10 cellular contexts compared by ENCODE assay signal in the genomic region with DNA sequence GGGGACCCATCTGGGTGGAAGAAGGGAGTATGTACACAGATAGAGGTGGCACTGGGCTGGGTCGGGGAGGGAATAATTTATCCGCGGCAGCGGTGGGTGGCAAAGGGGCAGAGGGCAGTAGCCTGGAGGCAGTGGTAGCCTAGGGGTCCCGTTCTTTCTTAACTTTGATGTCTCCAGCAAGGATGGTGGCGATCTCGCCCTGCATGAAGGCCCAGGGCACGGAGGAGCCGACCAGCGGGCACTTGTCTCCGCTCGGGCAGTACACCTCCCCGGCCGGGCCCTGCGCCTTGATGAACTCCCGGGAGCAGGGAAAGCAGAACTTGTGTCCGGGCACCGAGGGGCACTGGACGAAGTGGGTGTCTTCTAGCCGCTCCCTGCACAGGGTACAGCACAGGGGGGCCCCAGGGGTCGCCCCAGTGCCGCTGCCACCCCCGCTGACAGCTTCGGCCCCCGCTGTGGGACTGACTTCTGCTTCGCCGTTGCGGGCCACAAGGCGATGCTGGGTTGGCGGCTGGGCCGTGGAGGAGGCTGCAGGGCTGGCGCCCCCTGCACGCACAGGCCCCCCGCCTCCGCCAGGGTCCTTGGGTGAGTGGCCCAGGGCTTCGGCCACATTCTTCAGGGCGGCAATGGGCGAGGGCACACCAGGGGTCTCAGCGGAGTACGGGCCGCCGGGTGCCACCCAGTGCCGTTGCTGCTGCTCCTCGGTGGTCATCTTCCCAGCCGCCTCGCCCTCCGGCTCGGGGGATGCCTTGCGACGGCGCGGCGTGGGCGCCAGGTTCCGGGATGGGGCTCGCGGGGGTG. TPM values are rescaled to one million over a fixed set of nuclear protein-coding genes. Genes with fewer than 3 reads are reported as not detected.
DNase-seq lines count a peak whose midpoint lies in the region; ATAC-seq, FAIRE-seq and TF ChIP-seq lines count a peak whose summit lies in the region.
"Had no signal": no experiment of that assay in that cellular context is flagged by ENCODE, and none has a peak within 500 bp of the region (broad histone marks: within the 10 kb centered on the region; RNA-seq: fewer than 3 reads in every experiment).

No MANE protein-coding gene starts in this region.

- peak overlapping the region; percentile 70; the same call in 2 of the 3 replicates for H3K4me3 ChIP-seq in A549
- no peak overlapping the region for H3K4me3 ChIP-seq in HEK293 (ENCODE audit: low read depth, low read length)
- no peak overlapping the region for H3K4me3 ChIP-seq in K562
- H3K4me3 ChIP-seq in naive thymus-derived CD4-positive, alpha-beta T cell (ENCODE audit: low read length): no peak overlapping the region

- POLR2A ChIA-PET in A549 (lab: Yijun Ruan, JAX) (interaction anchor here (0.6 to 2.8 kb wide), 2 partner anchors 21 to 135 kb away, joined by 4 to 30 read pairs; partner anchors contain the start of genes FOXA3 and SYMPK), HEK293 (lab: Yijun Ruan, JAX) (interaction anchor here (1.0 to 4.1 kb wide), 5 partner anchors 18 to 112 kb away, joined by 3 to 46 read pairs (median 7); partner anchors contain the start of genes CCDC61, MYPOP and SYMPK), K562 (lab: Yijun Ruan, JAX) (interaction anchor here (0.6 to 2.3 kb wide), 2 partner anchors 19 to 21 kb away, joined by 4 to 12 read pairs; partner anchors contain the start of gene MYPOP)
- POLR2A ChIA-PET in naive thymus-derived CD4-positive, alpha-beta T cell (lab: Charles Lee): interaction anchor here (0.5 to 4.2 kb wide), 2 partner anchors 18 to 1465 kb away, joined by 3 to 42 read pairs; partner anchors contain the start of genes DHX34 and MYPOP

- ATAC-seq in A549: no peak
- ATAC-seq in K562: no peak
- ATAC-seq in naive thymus-derived CD4-positive, alpha-beta T cell: no peak

- H3K4me2 ChIP-seq in A549 (peak overlapping the region; percentile 100), K562 (ENCODE audit: insufficient read depth, low read length) (no peak overlapping the region)

- CTCF ChIA-PET in A549 (lab: Yijun Ruan, JAX): interaction anchor here (0.6 to 12.8 kb wide), 19 partner anchors 10 to 437 kb away, joined by 3 to 315 read pairs (median 12); partner anchors contain the start of genes FOXA3, MYPOP, RSPH6A and SIX5
- CTCF ChIA-PET in HEK293 (lab: Yijun Ruan, JAX): interaction anchor here (0.6 to 8.8 kb wide), 10 partner anchors 10 to 380 kb away, joined by 3 to 91 read pairs (median 4); partner anchors contain the start of genes FOXA3 and SYMPK
- CTCF ChIA-PET in K562 (lab: Yijun Ruan, JAX; ENCODE audit: low intra/inter-chr PET ratio): interaction anchor here (0.5 to 4.9 kb wide), 3 partner anchors 20 to 67 kb away, joined by 3 to 102 read pairs (median 56); partner anchors contain the start of genes FOXA3 and SYMPK
- CTCF ChIA-PET in naive thymus-derived CD4-positive, alpha-beta T cell (lab: Charles Lee): interaction anchor here (1.1 to 2.8 kb wide), 5 partner anchors 8 to 114 kb away, joined by 3 to 12 read pairs (median 5); no protein-coding TSS in a partner anchor

- TF ChIP-seq CTCF in A549 (IDR thresholded peaks at IDR 0.05) (no peak), HEK293 (tag by site-specific recombination; IDR thresholded peaks at IDR 0.05) (no peak), K562 (IDR thresholded peaks at IDR 0.05 in 2 of 3, conservative IDR thresholded peaks at IDR 0.05 in 1 of 3; ENCODE audit: insufficient read depth in 2 of 3, low read depth in 1 of 3, low read length in 3 of 3) (no peak)

- in situ Hi-C loops in K562 (cut with MboI): no loop called here

- peak overlapping the region in 9 of 10 donors; percentile 76 to 95 (median 83) for H3K4me3 Mint-ChIP-seq in naive thymus-derived CD4-positive, alpha-beta T cell

- peaks cover 25% of the 10 kb centered on the region for H3K79me2 ChIP-seq in K562 (ENCODE audit: control insufficient read depth, insufficient read depth, low read length)

- TF ChIP-seq POLR2A in A549 (IDR thresholded peaks at IDR 0.05; ENCODE audit: low read length) (no peak), K562 (conservative IDR thresholded peaks at IDR 0.05) (no peak)

- H3K4me1 Mint-ChIP-seq in naive thymus-derived CD4-positive, alpha-beta T cell: peaks cover 14 to 36% (median 21%) of the 10 kb centered on the region in 7 donors

- TF ChIP-seq RAD21 in A549 (conservative IDR thresholded peaks at IDR 0.05 in 1 of 2, IDR thresholded peaks at IDR 0.05 in 1 of 2) (no peak), K562 (CRISPR knock-in tag; conservative IDR thresholded peaks at IDR 0.05 in 1 of 2, IDR thresholded peaks at IDR 0.05 in 1 of 2) (no peak)

- peak overlapping the region in 1 of 2 experiments; percentile 49; a peak in 2 of 4 replicates for H3K9ac ChIP-seq in K562 (ENCODE audit: insufficient read depth in 1 of 2, low read depth in 2 of 2, low read length in 2 of 2)

- peaks cover 0 to 3% (median 0%) of the 10 kb centered on the region in 5 donors for H3K27me3 Mint-ChIP-seq in naive thymus-derived CD4-positive, alpha-beta T cell

- H2AFZ ChIP-seq in K562 (ENCODE audit: low read depth, low read length): no peak overlapping the region

- peaks cover 0 to 16% of the 10 kb centered on the region in 2 experiments; a peak in 2 of 3 replicates for H3K36me3 ChIP-seq in HEK293 (ENCODE audit: control insufficient read depth in 2 of 2, insufficient read depth in 1 of 2, low read length in 2 of 2)
- peaks cover 13% of the 10 kb centered on the region; the same call in 1 of the 3 replicates for H3K36me3 ChIP-seq in K562 (ENCODE audit: control insufficient read depth, insufficient read depth, low read length)
- H3K36me3 ChIP-seq in naive thymus-derived CD4-positive, alpha-beta T cell (ENCODE audit: control insufficient read depth in 2 of 3, insufficient read depth in 3 of 3, low read length in 3 of 3): no peaks in the 10 kb centered on the region
- H3K36me3 ChIP-seq: colonic mucosa had no signal

- H3K27ac Mint-ChIP-seq in naive thymus-derived CD4-positive, alpha-beta T cell: peak overlapping the region in 5 of 9 donors; percentile 43 to 94 (median 80)

- 89% methylated on average over 39 of the region's 57 CpGs for WGBS in A549 (ENCODE audit: missing lambda C conversion rate)
- WGBS in K562 (ENCODE audit: insufficient coverage, low coverage, missing lambda C conversion rate): 89% methylated on average over 17 of the region's 57 CpGs

- peaks cover 0 to 4% (median 0%) of the 10 kb centered on the region in 11 donors for H3K9me3 Mint-ChIP-seq in naive thymus-derived CD4-positive, alpha-beta T cell

- DNase-seq in A549 (ENCODE audit: low read depth in 1 of 2, low spot score in 1 of 2) (no peak), K562 (ENCODE audit: extremely low read depth in 1 of 4, low spot score in 3 of 4) (no peak), HTR-8/SVneo (ENCODE audit: insufficient read length, low spot score) (no peak), T1000 (lab: John Stamatoyannopoulos, UW) (no peak), HCEC 1CT (no peak)
- no peak for DNase-seq in naive thymus-derived CD4-positive, alpha-beta T cell
- DNase-seq in activated CD4-positive, CD25-positive, alpha-beta regulatory T cell (lab: John Stamatoyannopoulos, UW): no peak

- H3K9me1 ChIP-seq in K562 (ENCODE audit: control insufficient read depth, insufficient read depth, low read length): no peaks in the 10 kb centered on the region

- no peaks in the 10 kb centered on the region for H4K20me1 ChIP-seq in K562 (replicated peaks; ENCODE audit: control insufficient read depth, insufficient read depth, low read length)

- H3K9me3 ChIP-seq in A549 (no peaks in the 10 kb centered on the region), HEK293 (ENCODE audit: control insufficient read depth, insufficient read depth, low read depth, low read length) (no peaks in the 10 kb centered on the region), K562 (replicated peaks; ENCODE audit: control insufficient read depth, insufficient read depth, low read depth, low read length) (no peaks in the 10 kb centered on the region)
- H3K9me3 ChIP-seq in naive thymus-derived CD4-positive, alpha-beta T cell (ENCODE audit: control insufficient read depth in 2 of 3, low read length in 3 of 3): no peaks in the 10 kb centered on the region
- H3K9me3 ChIP-seq: colonic mucosa had no signal

- intact Hi-C loops in K562 (cut with micrococcal nuclease): loop anchor here (1.0 kb wide), 2 partner anchors 21 to 67 kb away; partner anchors contain the start of gene SYMPK
- intact Hi-C loops in naive thymus-derived CD4-positive, alpha-beta T cell (cut with micrococcal nuclease): loop anchor here (1.0 to 10.0 kb wide), 5 partner anchors 67 to 1601 kb away; partner anchors contain the start of gene KPTN (in 1 of the 2)

- no TSS peak for BruUV-seq in K562 (replicated peaks; lab: Mats Ljungman, UMichigan)

- TF ChIP-seq EP300 in A549 (IDR thresholded peaks at IDR 0.05): no peak
- no peak for TF ChIP-seq EP300 in K562 (IDR thresholded peaks at IDR 0.05; ENCODE audit: low read length)

- H3K36me3 Mint-ChIP-seq in naive thymus-derived CD4-positive, alpha-beta T cell: peaks cover 0 to 6% (median 5%) of the 10 kb centered on the region in 5 donors

- peak overlapping the region; percentile 9 to 95; a peak in 4 of 6 replicates for H3K27ac ChIP-seq in A549
- H3K27ac ChIP-seq in HEK293 (ENCODE audit: extremely low read depth, low read depth, low read length): peak overlapping the region; percentile 28
- no peak overlapping the region for H3K27ac ChIP-seq in K562 (ENCODE audit: extremely low read depth, low read depth, low read length)
- H3K27ac ChIP-seq in naive thymus-derived CD4-positive, alpha-beta T cell (ENCODE audit: low read depth, low read length): peak overlapping the region; percentile 34

- FAIRE-seq in A549 (lab: Jason Lieb, UNC) (no peak), K562 (lab: Jason Lieb, UNC) (no peak), HTR-8/SVneo (lab: Jason Lieb, UNC) (no peak)

- no peaks in the 10 kb centered on the region for H3K27me3 ChIP-seq in K562 (ENCODE audit: control insufficient read depth in 2 of 2, insufficient read depth in 2 of 2, low read length in 2 of 2)
- no peaks in the 10 kb centered on the region for H3K27me3 ChIP-seq in naive thymus-derived CD4-positive, alpha-beta T cell (ENCODE audit: control insufficient read depth in 2 of 2, insufficient read depth in 2 of 2, low read length in 2 of 2)
- H3K27me3 ChIP-seq: colonic mucosa had no signal

- H3K4me1 ChIP-seq in A549 (peaks cover 45% of the 10 kb centered on the region), HEK293 (ENCODE audit: control insufficient read depth, insufficient read depth, low read length) (peaks cover 13% of the 10 kb centered on the region), K562 (replicated peaks in 1 of 2; ENCODE audit: control insufficient read depth in 2 of 2, insufficient read depth in 2 of 2, low read length in 2 of 2) (peaks cover 34 to 58% of the 10 kb centered on the region in 2 experiments; a peak in 4 of 5 replicates)
- H3K4me1 ChIP-seq in naive thymus-derived CD4-positive, alpha-beta T cell (ENCODE audit: control insufficient read depth in 2 of 2, insufficient read depth in 2 of 2, low read length in 2 of 2): peaks cover 15 to 34% of the 10 kb centered on the region in 2 donors

RNA-seq across cellular contexts. Expression of gene IRF2BP1, which starts 1.9 kb away (rescaled TPM):
- 9.5 and 10.9 TPM in 2 replicates for polyA plus RNA-seq in A549 (2011; rRNA removed)
- polyA plus RNA-seq in A549 (2012; cell fraction: cytosol; rRNA removed): 17.2 and 27.7 TPM in 2 replicates
- polyA plus RNA-seq in A549 (2012; cell fraction: nucleus; rRNA removed): 17.1 and 29.4 TPM in 2 replicates
- 20.1 to 23.1 TPM (median 21.3 TPM) in 3 replicates for polyA plus RNA-seq in A549 (2017; fragmentation: RNase III; extraction: RNeasy Plus Mini Kit Qiagen cat#74134 plus additional on column Dnase treatment)
- polyA minus RNA-seq in A549 (2011; rRNA and poly(A)+ RNA removed): 10.2 and 13.7 TPM in 2 replicates
- 2.2 and 10.2 TPM in 2 replicates for total RNA-seq in K562 (2011; cell fraction: chromatin; rRNA removed; ENCODE audit: low replicate concordance)
- total RNA-seq in K562 (2011; cell fraction: nucleolus; rRNA removed): 19.5 and 20.3 TPM in 2 replicates
- 5.5 and 7.2 TPM in 2 replicates for total RNA-seq in K562 (2011; cell fraction: nucleoplasm; rRNA removed)
- 32.2 and 38.8 TPM in 2 replicates for total RNA-seq in K562 (2014; rRNA removed)
- 2.6 and 2.8 TPM in 2 replicates for total RNA-seq in K562 (2014; rRNA removed; fragmentation: Illumina TruSeq; extraction: Trizol)
- total RNA-seq in K562 (2015; rRNA removed; fragmentation: Illumina TruSeq; extraction: Trizol): 8.4 and 9.5 TPM in 2 replicates
- total RNA-seq in K562 (2021): 35.0 and 35.9 TPM in 2 replicates
- 3.2 and 5.0 TPM in 2 replicates for polyA plus RNA-seq in K562 (2011; rRNA removed)
- polyA plus RNA-seq in K562 (2011; cell fraction: cytosol; rRNA removed): 4.7 and 20.7 TPM in 2 replicates
- polyA plus RNA-seq in K562 (2011; cell fraction: nucleus; rRNA removed): 5.6 and 10.1 TPM in 2 replicates
- polyA plus RNA-seq in K562 (2012): 14.9 and 16.5 TPM in 2 replicates
- 3.5 and 8.6 TPM in 2 replicates for polyA plus RNA-seq in K562 (2014; fragmentation: Illumina TruSeq; extraction: Trizol)
- under 1 TPM; 0.61 to 0.62 TPM for polyA plus RNA-seq in K562 (2014; fragmentation: Nextera tagmentation; extraction: Ambion mirVana)
- 14.3 and 18.8 TPM in 2 replicates for polyA plus RNA-seq in K562 (2014; rRNA removed)
- 2.2 and 3.4 TPM in 2 replicates for polyA minus RNA-seq in K562 (2011; rRNA and poly(A)+ RNA removed)
- polyA minus RNA-seq in K562 (2011; cell fraction: cytosol; rRNA and poly(A)+ RNA removed): 12.9 and 19.5 TPM in 2 replicates
- polyA minus RNA-seq in K562 (2011; cell fraction: nucleus; rRNA and poly(A)+ RNA removed): 12.3 and 15.7 TPM in 2 replicates
- 10 to 100 TPM; 16.4 to 38.7 (median 26.5) TPM for total RNA-seq in naive thymus-derived CD4-positive, alpha-beta T cell
- 10 to 100 TPM in 1 of 2 donors, 1 to 10 TPM in 1; 6.2 to 11.6 TPM for polyA plus RNA-seq in naive thymus-derived CD4-positive, alpha-beta T cell

RNA-seq across cellular contexts. Expression of gene MYPOP, which starts 18.3 kb away (rescaled TPM):
- polyA plus RNA-seq in A549 (2011; rRNA removed) (2.1 and 3.4 TPM in 2 replicates), A549 (2017; fragmentation: RNase III; extraction: RNeasy Plus Mini Kit Qiagen cat#74134 plus additional on column Dnase treatment) (7.9 to 10.6 TPM (median 10.5 TPM) in 3 replicates), K562 (2011; rRNA removed) (0.72 and 1.3 TPM in 2 replicates), K562 (2014; fragmentation: Illumina TruSeq; extraction: Trizol) (1.7 and 1.9 TPM in 2 replicates), K562 (2014; fragmentation: Nextera tagmentation; extraction: Ambion mirVana) (under 1 TPM; 0.32 to 0.34 TPM), K562 (2014; rRNA removed) (2.4 and 4.9 TPM in 2 replicates)
- 6.2 and 8.9 TPM in 2 replicates for polyA plus RNA-seq in A549 (2012; cell fraction: cytosol; rRNA removed)
- polyA plus RNA-seq in A549 (2012; cell fraction: nucleus; rRNA removed): 10.0 and 12.8 TPM in 2 replicates
- 1.6 and 2.8 TPM in 2 replicates for polyA minus RNA-seq in A549 (2011; rRNA and poly(A)+ RNA removed)
- 2.2 and 5.3 TPM in 2 replicates for total RNA-seq in K562 (2011; cell fraction: chromatin; rRNA removed; ENCODE audit: low replicate concordance)
- total RNA-seq in K562 (2011; cell fraction: nucleolus; rRNA removed): 3.0 and 3.4 TPM in 2 replicates
- 3.4 and 4.7 TPM in 2 replicates for total RNA-seq in K562 (2011; cell fraction: nucleoplasm; rRNA removed)
- total RNA-seq in K562 (2014; rRNA removed) (2.6 and 2.8 TPM in 2 replicates), K562 (2014; rRNA removed; fragmentation: Illumina TruSeq; extraction: Trizol) (0.61 and 0.80 TPM in 2 replicates), K562 (2015; rRNA removed; fragmentation: Illumina TruSeq; extraction: Trizol) (1.0 and 1.6 TPM in 2 replicates), K562 (2021) (7.4 and 7.6 TPM in 2 replicates)
- 1.5 and 2.2 TPM in 2 replicates for polyA plus RNA-seq in K562 (2011; cell fraction: cytosol; rRNA removed)
- 2.9 and 5.2 TPM in 2 replicates for polyA plus RNA-seq in K562 (2011; cell fraction: nucleus; rRNA removed)
- 3.1 and 4.0 TPM in 2 replicates for polyA plus RNA-seq in K562 (2012)
- 0.28 and 0.33 TPM in 2 replicates for polyA minus RNA-seq in K562 (2011; rRNA and poly(A)+ RNA removed)
- polyA minus RNA-seq in K562 (2011; cell fraction: cytosol; rRNA and poly(A)+ RNA removed): 1.9 and 2.3 TPM in 2 replicates
- polyA minus RNA-seq in K562 (2011; cell fraction: nucleus; rRNA and poly(A)+ RNA removed): 0.94 and 1.3 TPM in 2 replicates
- total RNA-seq in naive thymus-derived CD4-positive, alpha-beta T cell: 10 to 100 TPM in 3 of 5 experiments, 1 to 10 TPM in 2; 7.0 to 14.5 (median 11.2) TPM
- polyA plus RNA-seq in naive thymus-derived CD4-positive, alpha-beta T cell: under 1 TPM; 0.15 to 0.40 TPM

RNA-seq across cellular contexts. Expression of gene FOXA3, which starts 20.0 kb away (rescaled TPM):
- polyA plus RNA-seq in A549 (2011; rRNA removed): 5.3 and 6.5 TPM in 2 replicates
- polyA plus RNA-seq in A549 (2012; cell fraction: cytosol; rRNA removed): 0.90 and 0.98 TPM in 2 replicates
- 0.74 and 0.77 TPM in 2 replicates for polyA plus RNA-seq in A549 (2012; cell fraction: nucleus; rRNA removed)
- 1.2 to 1.6 TPM (median 1.3 TPM) in 3 replicates for polyA plus RNA-seq in A549 (2017; fragmentation: RNase III; extraction: RNeasy Plus Mini Kit Qiagen cat#74134 plus additional on column Dnase treatment)
- polyA minus RNA-seq in A549 (2011; rRNA and poly(A)+ RNA removed): 6.0 and 6.6 TPM in 2 replicates
- 4.9 and 12.6 TPM in 2 replicates for total RNA-seq in K562 (2011; cell fraction: chromatin; rRNA removed; ENCODE audit: low replicate concordance)
- 8.7 and 8.8 TPM in 2 replicates for total RNA-seq in K562 (2011; cell fraction: nucleolus; rRNA removed)
- total RNA-seq in K562 (2011; cell fraction: nucleoplasm; rRNA removed): 7.4 and 7.8 TPM in 2 replicates
- total RNA-seq in K562 (2014; rRNA removed): 5.5 and 8.9 TPM in 2 replicates
- total RNA-seq in K562 (2014; rRNA removed; fragmentation: Illumina TruSeq; extraction: Trizol): 3.3 and 3.5 TPM in 2 replicates
- total RNA-seq in K562 (2015; rRNA removed; fragmentation: Illumina TruSeq; extraction: Trizol): 3.2 and 3.5 TPM in 2 replicates
- total RNA-seq in K562 (2021): 8.1 and 8.6 TPM in 2 replicates
- 10.7 and 15.5 TPM in 2 replicates for polyA plus RNA-seq in K562 (2011; rRNA removed)
- polyA plus RNA-seq in K562 (2011; cell fraction: cytosol; rRNA removed): 19.1 and 21.5 TPM in 2 replicates
- 8.5 and 9.2 TPM in 2 replicates for polyA plus RNA-seq in K562 (2011; cell fraction: nucleus; rRNA removed)
- polyA plus RNA-seq in K562 (2012): 5.3 and 6.6 TPM in 2 replicates
- 4.7 and 6.1 TPM in 2 replicates for polyA plus RNA-seq in K562 (2014; fragmentation: Illumina TruSeq; extraction: Trizol)
- polyA plus RNA-seq in K562 (2014; fragmentation: Nextera tagmentation; extraction: Ambion mirVana): 1 to 10 TPM; 1.3 to 1.5 TPM
- polyA plus RNA-seq in K562 (2014; rRNA removed): 5.0 and 6.7 TPM in 2 replicates
- polyA minus RNA-seq in K562 (2011; rRNA and poly(A)+ RNA removed): 10.7 and 18.1 TPM in 2 replicates
- 4.2 and 7.2 TPM in 2 replicates for polyA minus RNA-seq in K562 (2011; cell fraction: cytosol; rRNA and poly(A)+ RNA removed)
- 3.0 and 3.4 TPM in 2 replicates for polyA minus RNA-seq in K562 (2011; cell fraction: nucleus; rRNA and poly(A)+ RNA removed)
- total RNA-seq in naive thymus-derived CD4-positive, alpha-beta T cell: not detected
- not detected for polyA plus RNA-seq in naive thymus-derived CD4-positive, alpha-beta T cell
- polyA plus RNA-seq: keratinocyte had no signal

RNA-seq across cellular contexts. Expression of gene SYMPK, which starts 21.1 kb away (rescaled TPM):
- polyA plus RNA-seq in A549 (2011; rRNA removed): 92.6 and 105 TPM in 2 replicates
- 102 and 122 TPM in 2 replicates for polyA plus RNA-seq in A549 (2012; cell fraction: cytosol; rRNA removed)
- 262 and 328 TPM in 2 replicates for polyA plus RNA-seq in A549 (2012; cell fraction: nucleus; rRNA removed)
- polyA plus RNA-seq in A549 (2017; fragmentation: RNase III; extraction: RNeasy Plus Mini Kit Qiagen cat#74134 plus additional on column Dnase treatment): 57.8 to 61.9 TPM (median 58.1 TPM) in 3 replicates
- 125 and 128 TPM in 2 replicates for polyA minus RNA-seq in A549 (2011; rRNA and poly(A)+ RNA removed)
- total RNA-seq in K562 (2011; cell fraction: chromatin; rRNA removed; ENCODE audit: low replicate concordance): 281 and 416 TPM in 2 replicates
- 171 and 172 TPM in 2 replicates for total RNA-seq in K562 (2011; cell fraction: nucleolus; rRNA removed)
- 158 and 183 TPM in 2 replicates for total RNA-seq in K562 (2011; cell fraction: nucleoplasm; rRNA removed)
- 58.4 and 60.4 TPM in 2 replicates for total RNA-seq in K562 (2014; rRNA removed)
- 26.4 and 31.4 TPM in 2 replicates for total RNA-seq in K562 (2014; rRNA removed; fragmentation: Illumina TruSeq; extraction: Trizol)
- 38.7 and 40.9 TPM in 2 replicates for total RNA-seq in K562 (2015; rRNA removed; fragmentation: Illumina TruSeq; extraction: Trizol)
- total RNA-seq in K562 (2021): 86.9 and 95.5 TPM in 2 replicates
- 80.3 and 101 TPM in 2 replicates for polyA plus RNA-seq in K562 (2011; rRNA removed)
- polyA plus RNA-seq in K562 (2011; cell fraction: cytosol; rRNA removed): 76.7 and 115 TPM in 2 replicates
- polyA plus RNA-seq in K562 (2011; cell fraction: nucleus; rRNA removed): 192 and 225 TPM in 2 replicates
- polyA plus RNA-seq in K562 (2012): 73.1 and 85.2 TPM in 2 replicates
- polyA plus RNA-seq in K562 (2014; fragmentation: Illumina TruSeq; extraction: Trizol): 79.4 and 82.9 TPM in 2 replicates
- polyA plus RNA-seq in K562 (2014; fragmentation: Nextera tagmentation; extraction: Ambion mirVana): under 1 TPM; 0.73 to 0.85 TPM
- 63.1 and 66.5 TPM in 2 replicates for polyA plus RNA-seq in K562 (2014; rRNA removed)
- 96.1 and 136 TPM in 2 replicates for polyA minus RNA-seq in K562 (2011; rRNA and poly(A)+ RNA removed)
- 80.5 and 91.6 TPM in 2 replicates for polyA minus RNA-seq in K562 (2011; cell fraction: cytosol; rRNA and poly(A)+ RNA removed)
- 37.0 and 46.3 TPM in 2 replicates for polyA minus RNA-seq in K562 (2011; cell fraction: nucleus; rRNA and poly(A)+ RNA removed)
- total RNA-seq in naive thymus-derived CD4-positive, alpha-beta T cell: 100 to 1,000 TPM in 1 of 5 experiments, 10 to 100 TPM in 4; 81.3 to 110 (median 96.4) TPM
- 10 to 100 TPM in 1 of 2 donors, 1 to 10 TPM in 1; 9.9 to 22.7 TPM for polyA plus RNA-seq in naive thymus-derived CD4-positive, alpha-beta T cell

RNA-seq across cellular contexts. Expression of gene NANOS2, which starts 30.5 kb away (rescaled TPM):
- polyA plus RNA-seq in A549 (2011; rRNA removed): not detected in 2 replicates
- polyA plus RNA-seq in A549 (2012; cell fraction: cytosol; rRNA removed): not detected in 2 replicates
- polyA plus RNA-seq in A549 (2012; cell fraction: nucleus; rRNA removed): not detected in 2 replicates
- not detected in 3 replicates for polyA plus RNA-seq in A549 (2017; fragmentation: RNase III; extraction: RNeasy Plus Mini Kit Qiagen cat#74134 plus additional on column Dnase treatment)
- polyA minus RNA-seq in A549 (2011; rRNA and poly(A)+ RNA removed): not detected in 2 replicates
- not detected in 2 replicates for total RNA-seq in K562 (2011; cell fraction: chromatin; rRNA removed; ENCODE audit: low replicate concordance)
- not detected in 2 replicates for total RNA-seq in K562 (2011; cell fraction: nucleolus; rRNA removed)
- not detected in 2 replicates for total RNA-seq in K562 (2011; cell fraction: nucleoplasm; rRNA removed)
- 0.08 TPM in 1 of 2 replicates, not detected in the other for total RNA-seq in K562 (2014; rRNA removed)
- total RNA-seq in K562 (2014; rRNA removed; fragmentation: Illumina TruSeq; extraction: Trizol): not detected in 2 replicates
- not detected in 2 replicates for total RNA-seq in K562 (2015; rRNA removed; fragmentation: Illumina TruSeq; extraction: Trizol)
- not detected in 2 replicates for total RNA-seq in K562 (2021)
- polyA plus RNA-seq in K562 (2011; rRNA removed): not detected in 2 replicates
- not detected in 2 replicates for polyA plus RNA-seq in K562 (2011; cell fraction: cytosol; rRNA removed)
- not detected in 2 replicates for polyA plus RNA-seq in K562 (2011; cell fraction: nucleus; rRNA removed)
- not detected in 2 replicates for polyA plus RNA-seq in K562 (2012)
- not detected in 2 replicates for polyA plus RNA-seq in K562 (2014; fragmentation: Illumina TruSeq; extraction: Trizol)
- not detected for polyA plus RNA-seq in K562 (2014; fragmentation: Nextera tagmentation; extraction: Ambion mirVana)
- polyA plus RNA-seq in K562 (2014; rRNA removed): not detected in 2 replicates
- polyA minus RNA-seq in K562 (2011; rRNA and poly(A)+ RNA removed): not detected in 2 replicates
- not detected in 2 replicates for polyA minus RNA-seq in K562 (2011; cell fraction: cytosol; rRNA and poly(A)+ RNA removed)
- polyA minus RNA-seq in K562 (2011; cell fraction: nucleus; rRNA and poly(A)+ RNA removed): not detected in 2 replicates
- total RNA-seq in naive thymus-derived CD4-positive, alpha-beta T cell: not detected
- not detected for polyA plus RNA-seq in naive thymus-derived CD4-positive, alpha-beta T cell
- total RNA-seq: colonic mucosa had no signal
- polyA plus RNA-seq: keratinocyte had no signal
